Comparison of ENCODE assay signal across 11 cellular contexts in genomic region chr21:42195378-42196031, GRCh38. TPM values are rescaled to one million over a fixed set of nuclear protein-coding genes. Genes with fewer than 3 reads are reported as not detected.
DNase-seq lines count a peak whose midpoint lies in the region; ATAC-seq and TF ChIP-seq lines count a peak whose summit lies in the region.
"Had no signal": no experiment of that assay in that cellular context is flagged by ENCODE, and none has a peak within 500 bp of the region (broad histone marks: within the 10 kb centered on the region; RNA-seq: fewer than 3 reads in every experiment).

No MANE protein-coding gene starts in this region.

- H3K9ac ChIP-seq in adipocyte (ENCODE audit: low read length): no peak overlapping the region

- peaks cover 27% of the 10 kb centered on the region for H3K4me1 ChIP-seq in adipocyte (ENCODE audit: control insufficient read depth, insufficient read depth, low read length)
- peaks cover 0 to 12% of the 10 kb centered on the region in 2 donors for H3K4me1 ChIP-seq in right atrium auricular region

- TF ChIP-seq CTCF in HL-60 (IDR thresholded peaks at IDR 0.05; ENCODE audit: insufficient read depth, low read length): no peak
- no peak for TF ChIP-seq CTCF in right atrium auricular region (IDR thresholded peaks at IDR 0.05)

- H3K27me3 ChIP-seq in HL-60 (ENCODE audit: insufficient read depth, poor library complexity, severe bottlenecking) (no peaks in the 10 kb centered on the region), adipocyte (replicated peaks; ENCODE audit: control insufficient read depth, insufficient read depth, low read length) (peaks cover 23% of the 10 kb centered on the region), right atrium auricular region (no peaks in the 10 kb centered on the region)

- DNase-seq in AML-193 (lab: John Stamatoyannopoulos, UW) (peak; percentile 49 to 53), HL-60 (ENCODE audit: low read depth in 1 of 2, low spot score in 1 of 2) (peak; percentile 64 to 66), adipocyte (ENCODE audit: low read depth) (peak; percentile 24), right atrium auricular region (ENCODE audit: low spot score) (peak; percentile 63), kidney tubule cell (ENCODE audit: low spot score) (no peak), medulla oblongata (ENCODE audit: extremely low spot score) (no peak), HT-29 (ENCODE audit: low spot score) (no peak)
- DNase-seq: activated T-cell treated with anti-CD3 and anti-CD28 coated beads, Interleukin-2, amount 50 U/mL, for 72 hours; immature natural killer cell had no signal

- H3K27ac ChIP-seq in HL-60 (replicated peaks) (no peak overlapping the region), right atrium auricular region (no peak overlapping the region)

- no peak overlapping the region for H3K4me3 ChIP-seq in HL-60 (replicated peaks; ENCODE audit: insufficient read depth, low read length)
- no peak overlapping the region for H3K4me3 ChIP-seq in adipocyte (ENCODE audit: low read length)
- H3K4me3 ChIP-seq in right atrium auricular region: no peak overlapping the region

- H3K9me3 ChIP-seq in adipocyte (ENCODE audit: control insufficient read depth, low read length) (no peaks in the 10 kb centered on the region), right atrium auricular region (no peaks in the 10 kb centered on the region)

- no peak for ATAC-seq in GM21367 (IDR thresholded peaks at IDR 0.05; ENCODE audit: unreplicated experiment)
- ATAC-seq: activated T-cell treated with anti-CD3 and anti-CD28 coated beads, Interleukin-2, amount 50 U/mL, for 72 hours had no signal

- H3K36me3 ChIP-seq in adipocyte (ENCODE audit: control insufficient read depth, insufficient read depth, low read length, severe bottlenecking): no peaks in the 10 kb centered on the region
- no peaks in the 10 kb centered on the region for H3K36me3 ChIP-seq in right atrium auricular region

RNA-seq across cellular contexts. Expression of gene ABCG1, which starts 23.4 kb away (rescaled TPM):
- total RNA-seq in right atrium auricular region: 10 to 100 TPM in 1 of 2 donors, 1 to 10 TPM in 1; 7.9 to 12.3 TPM
- total RNA-seq in HT-29 (2014; rRNA removed; shearing (Covaris generic)): 2.6 and 5.7 TPM in 2 replicates
- total RNA-seq: LHCN-M2 had no signal

Comparison
In these comparisons a context has a peak if more than half of its experiments do, and no peak if none do; other contexts are left out.
1. DNase-seq: peak in AML-193 (2 of 2), HL-60 (2 of 2), adipocyte (single experiment) and right atrium auricular region (single experiment); none in kidney tubule cell (single experiment), medulla oblongata (single experiment) and HT-29 (single experiment).